In the genomic region with DNA sequence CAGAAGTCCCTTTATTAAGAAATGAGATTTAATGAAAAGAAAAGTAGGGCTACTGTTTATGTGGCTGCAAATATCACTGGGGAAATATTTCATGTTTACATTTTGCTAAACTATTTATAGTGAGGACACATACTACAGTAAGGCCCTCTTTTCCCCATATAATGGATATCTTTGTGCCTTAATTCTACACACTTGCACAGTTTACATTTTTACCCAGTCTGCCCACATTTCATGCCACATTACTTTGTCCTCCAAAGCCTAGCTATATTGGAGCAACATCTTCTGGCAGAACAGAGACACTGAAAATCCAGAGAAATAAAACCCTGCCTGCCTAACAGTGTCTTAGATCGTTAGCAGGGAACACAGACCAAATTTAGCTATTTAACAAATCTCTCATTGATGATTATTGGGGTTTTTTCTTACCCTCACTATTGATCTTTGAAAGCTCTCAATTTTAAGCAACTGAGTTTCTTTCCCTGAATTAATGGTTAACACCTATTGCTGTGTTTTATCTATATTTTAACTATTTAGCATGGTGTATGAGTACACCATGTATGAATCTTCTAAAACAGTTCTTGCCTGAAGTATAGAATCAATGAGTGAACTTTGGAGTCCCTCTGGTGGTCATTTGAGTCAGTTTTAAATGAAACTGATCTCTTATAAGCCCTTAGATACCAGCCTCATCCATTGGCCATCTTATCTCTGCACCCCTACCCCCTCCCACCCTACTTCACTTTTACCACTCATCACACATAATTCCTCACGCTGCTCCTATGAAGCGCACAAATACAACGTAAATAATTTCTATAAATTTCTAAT, we compare ENCODE assay signal across 8 cellular contexts.
DNase-seq lines count a peak whose midpoint lies in the region; ATAC-seq and TF ChIP-seq lines count a peak whose summit lies in the region.

No MANE protein-coding gene starts in this region.

- H3K4me1 Mint-ChIP-seq in activated B cell treated with CpG ODN at 0.5 μM for 24 hours, result peaks cover 34% of the 10 kb centered on the region

- WGBS in liver, result 50% methylated on average over 4 of the region's 4 CpGs

- no peaks in the 10 kb centered on the region for H3K36me3 ChIP-seq in liver (ENCODE audit: control insufficient read depth in 4 of 4, insufficient read depth in 3 of 4, low read depth in 1 of 4, low read length in 3 of 4)

- DNase-seq in GM10266 (ENCODE audit: extremely low spot score) (peak; percentile 26), LoVo (ENCODE audit: low spot score) (peak; percentile 37), activated B cell treated with CpG ODN at 0.5 μM for 24 hours (no peak), HK-2 (ENCODE audit: unreplicated experiment) (no peak), GDM1 (lab: John Stamatoyannopoulos, UW) (no peak), NCI-H345 (lab: John Stamatoyannopoulos, UW) (no peak)

- H3K27me3 Mint-ChIP-seq in activated B cell treated with CpG ODN at 0.5 μM for 24 hours, result no peaks in the 10 kb centered on the region

- peak; percentile 75 to 79 for TF ChIP-seq RAD21 in liver (IDR thresholded peaks at IDR 0.05)

- H3K9ac ChIP-seq in liver (ENCODE audit: low read depth in 1 of 2, low read length in 2 of 2), result no peak overlapping the region

- H3K4me3 Mint-ChIP-seq in activated B cell treated with CpG ODN at 0.5 μM for 24 hours, result no peak overlapping the region

- peak; percentile 42 for TF ChIP-seq CTCF in GM10266 (IDR thresholded peaks at IDR 0.05; ENCODE audit: control insufficient read depth, insufficient read depth, low read depth, missing control alignments)
- TF ChIP-seq CTCF in activated B cell treated with CpG ODN at 0.5 μM for 24 hours (IDR thresholded peaks at IDR 0.05), result peak; percentile 61
- TF ChIP-seq CTCF in liver (IDR thresholded peaks at IDR 0.05; ENCODE audit: low read depth, low read length, missing input control), result peak; percentile 35

- no peak overlapping the region for H3K4me3 ChIP-seq in liver (ENCODE audit: low read depth in 1 of 3, low read length in 3 of 3)

- CTCF ChIA-PET in activated B cell treated with CpG ODN at 0.5 μM for 24 hours (lab: Charles Lee), result interaction anchor here (0.6 to 6.2 kb wide), 33 partner anchors 10 to 1924 kb away, joined by 3 to 38 read pairs (median 4); no protein-coding TSS in a partner anchor

- H3K36me3 Mint-ChIP-seq in activated B cell treated with CpG ODN at 0.5 μM for 24 hours (ENCODE audit: low read depth), result no peaks in the 10 kb centered on the region

- ATAC-seq in GM21717 (IDR thresholded peaks at IDR 0.05; ENCODE audit: unreplicated experiment) (peak; percentile 55), activated B cell treated with CpG ODN at 0.5 μM for 24 hours (ENCODE audit: low read depth) (peak; percentile 95)

- POLR2A ChIA-PET in activated B cell treated with CpG ODN at 0.5 μM for 24 hours (lab: Charles Lee), result interaction anchor here (0.6 to 3.9 kb wide), 12 partner anchors 10 to 418 kb away, joined by 3 to 41 read pairs (median 4); no protein-coding TSS in a partner anchor

- peak overlapping the region; percentile 50 for H3K27ac Mint-ChIP-seq in activated B cell treated with CpG ODN at 0.5 μM for 24 hours

- intact Hi-C loops in activated B cell treated with CpG ODN at 0.5 μM for 24 hours (cut with micrococcal nuclease), result loop anchor here (1.0 to 5.0 kb wide), 13 partner anchors 36 to 1922 kb away; no protein-coding TSS in a partner anchor

- H3K27me3 ChIP-seq in liver (ENCODE audit: control insufficient read depth in 4 of 4, insufficient read depth in 4 of 4, low read length in 3 of 4), result peaks cover 0 to 5% (median 0%) of the 10 kb centered on the region in 4 donors

- H3K9me3 Mint-ChIP-seq in activated B cell treated with CpG ODN at 0.5 μM for 24 hours, result peaks cover 6% of the 10 kb centered on the region

- no peak overlapping the region for H3K27ac ChIP-seq in liver (ENCODE audit: low read depth in 1 of 2, low read length in 2 of 2)

- H3K4me1 ChIP-seq in liver (ENCODE audit: control insufficient read depth in 4 of 4, insufficient read depth in 4 of 4, low read length in 3 of 4), result no peaks in the 10 kb centered on the region

- no peaks in the 10 kb centered on the region for H3K9me3 ChIP-seq in liver (ENCODE audit: control insufficient read depth in 4 of 4, low read length in 3 of 4)

TF ChIP-seq in liver, 16 proteins besides CTCF, POLR2A, EP300 and RAD21:
- TF ChIP-seq HNF4A (conservative IDR thresholded peaks at IDR 0.05), result no peak
- TF ChIP-seq, protein P1, sequence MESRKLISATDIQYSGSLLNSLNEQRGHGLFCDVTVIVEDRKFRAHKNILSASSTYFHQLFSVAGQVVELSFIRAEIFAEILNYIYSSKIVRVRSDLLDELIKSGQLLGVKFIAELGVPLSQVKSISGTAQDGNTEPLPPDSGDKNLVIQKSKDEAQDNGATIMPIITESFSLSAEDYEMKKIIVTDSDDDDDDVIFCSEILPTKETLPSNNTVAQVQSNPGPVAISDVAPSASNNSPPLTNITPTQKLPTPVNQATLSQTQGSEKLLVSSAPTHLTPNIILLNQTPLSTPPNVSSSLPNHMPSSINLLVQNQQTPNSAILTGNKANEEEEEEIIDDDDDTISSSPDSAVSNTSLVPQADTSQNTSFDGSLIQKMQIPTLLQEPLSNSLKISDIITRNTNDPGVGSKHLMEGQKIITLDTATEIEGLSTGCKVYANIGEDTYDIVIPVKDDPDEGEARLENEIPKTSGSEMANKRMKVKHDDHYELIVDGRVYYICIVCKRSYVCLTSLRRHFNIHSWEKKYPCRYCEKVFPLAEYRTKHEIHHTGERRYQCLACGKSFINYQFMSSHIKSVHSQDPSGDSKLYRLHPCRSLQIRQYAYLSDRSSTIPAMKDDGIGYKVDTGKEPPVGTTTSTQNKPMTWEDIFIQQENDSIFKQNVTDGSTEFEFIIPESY (IDR thresholded peaks at IDR 0.05), result no peak
- no peak for TF ChIP-seq FOXA1 (IDR thresholded peaks at IDR 0.05)
- TF ChIP-seq GABPA (IDR thresholded peaks at IDR 0.05 in 1 of 2, conservative IDR thresholded peaks at IDR 0.05 in 1 of 2), result no peak
- TF ChIP-seq, protein P2, sequence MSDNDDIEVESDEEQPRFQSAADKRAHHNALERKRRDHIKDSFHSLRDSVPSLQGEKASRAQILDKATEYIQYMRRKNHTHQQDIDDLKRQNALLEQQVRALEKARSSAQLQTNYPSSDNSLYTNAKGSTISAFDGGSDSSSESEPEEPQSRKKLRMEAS (IDR thresholded peaks at IDR 0.05), result no peak
- TF ChIP-seq JUND (IDR thresholded peaks at IDR 0.05), result no peak
- TF ChIP-seq TAF1 (conservative IDR thresholded peaks at IDR 0.05), result no peak
- TF ChIP-seq RXRA (IDR thresholded peaks at IDR 0.05), result no peak
- TF ChIP-seq SP1 (IDR thresholded peaks at IDR 0.05), result no peak
- TF ChIP-seq FOXA2 (IDR thresholded peaks at IDR 0.05), result no peak
TF ChIP-seq in liver: peak in this region for 0.

Comparison
In these comparisons a context has a peak if more than half of its experiments do, and no peak if none do; other contexts are left out.
1. DNase-seq: peak in GM10266 (single experiment) and LoVo (single experiment); none in activated B cell treated with CpG ODN at 0.5 μM for 24 hours (single experiment), HK-2 (single experiment), GDM1 (single experiment) and NCI-H345 (single experiment).
2. Peak in every context shown above with its lines, with median percentiles within 50 percentile points of each other: CTCF ChIP-seq.